1 cellular context compared by ENCODE assay signal in the genomic region with DNA sequence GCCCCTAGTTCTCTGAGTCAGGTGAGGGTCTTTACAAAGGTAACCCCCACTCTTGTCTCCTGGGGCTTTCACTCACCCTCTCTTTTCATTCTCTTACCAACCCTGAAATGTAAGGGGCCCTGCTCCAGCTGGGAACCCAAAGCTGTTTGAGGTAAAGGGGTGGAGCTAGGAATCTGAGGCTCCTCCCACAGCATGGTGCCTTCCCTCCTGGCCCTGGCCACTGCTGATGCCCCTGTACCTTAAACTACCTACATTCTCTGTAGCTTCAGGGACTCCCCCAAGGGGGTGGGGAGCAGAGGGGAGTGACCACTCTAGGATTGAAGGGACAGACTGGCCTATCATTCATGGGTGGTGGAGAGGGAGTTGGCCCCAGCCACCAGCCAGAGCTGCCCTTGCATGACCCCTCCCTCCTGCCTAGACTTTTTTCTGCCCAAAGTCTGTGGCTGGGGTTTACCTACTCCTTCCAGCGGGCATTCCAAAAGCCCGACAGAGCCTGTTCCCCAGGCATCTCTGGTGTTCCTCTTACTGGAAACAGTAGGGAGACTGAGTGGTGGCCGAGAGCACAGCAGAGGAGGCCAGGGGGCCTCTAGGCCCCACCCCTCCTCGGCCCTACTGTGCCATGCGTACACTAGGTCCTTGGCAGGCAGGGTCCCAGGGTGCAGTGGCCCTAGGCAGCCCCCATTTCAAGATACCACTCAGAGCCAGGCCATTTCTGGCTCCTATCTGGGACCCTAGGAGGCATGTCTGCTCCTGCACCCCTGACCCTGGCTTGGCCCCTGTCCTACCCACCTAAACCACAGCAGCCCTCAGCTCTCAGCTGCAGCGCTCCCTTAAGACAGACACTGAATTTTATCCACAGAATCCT.
TF ChIP-seq lines count a peak whose summit lies in the region.

No MANE protein-coding gene starts in this region.

TF ChIP-seq in HCT116, 20 proteins besides CTCF, POLR2A, EP300 and RAD21 (continued from another document):
- no peak for TF ChIP-seq ELF1 (IDR thresholded peaks at IDR 0.05; ENCODE audit: borderline replicate concordance, low read depth)
- TF ChIP-seq, protein P1, sequence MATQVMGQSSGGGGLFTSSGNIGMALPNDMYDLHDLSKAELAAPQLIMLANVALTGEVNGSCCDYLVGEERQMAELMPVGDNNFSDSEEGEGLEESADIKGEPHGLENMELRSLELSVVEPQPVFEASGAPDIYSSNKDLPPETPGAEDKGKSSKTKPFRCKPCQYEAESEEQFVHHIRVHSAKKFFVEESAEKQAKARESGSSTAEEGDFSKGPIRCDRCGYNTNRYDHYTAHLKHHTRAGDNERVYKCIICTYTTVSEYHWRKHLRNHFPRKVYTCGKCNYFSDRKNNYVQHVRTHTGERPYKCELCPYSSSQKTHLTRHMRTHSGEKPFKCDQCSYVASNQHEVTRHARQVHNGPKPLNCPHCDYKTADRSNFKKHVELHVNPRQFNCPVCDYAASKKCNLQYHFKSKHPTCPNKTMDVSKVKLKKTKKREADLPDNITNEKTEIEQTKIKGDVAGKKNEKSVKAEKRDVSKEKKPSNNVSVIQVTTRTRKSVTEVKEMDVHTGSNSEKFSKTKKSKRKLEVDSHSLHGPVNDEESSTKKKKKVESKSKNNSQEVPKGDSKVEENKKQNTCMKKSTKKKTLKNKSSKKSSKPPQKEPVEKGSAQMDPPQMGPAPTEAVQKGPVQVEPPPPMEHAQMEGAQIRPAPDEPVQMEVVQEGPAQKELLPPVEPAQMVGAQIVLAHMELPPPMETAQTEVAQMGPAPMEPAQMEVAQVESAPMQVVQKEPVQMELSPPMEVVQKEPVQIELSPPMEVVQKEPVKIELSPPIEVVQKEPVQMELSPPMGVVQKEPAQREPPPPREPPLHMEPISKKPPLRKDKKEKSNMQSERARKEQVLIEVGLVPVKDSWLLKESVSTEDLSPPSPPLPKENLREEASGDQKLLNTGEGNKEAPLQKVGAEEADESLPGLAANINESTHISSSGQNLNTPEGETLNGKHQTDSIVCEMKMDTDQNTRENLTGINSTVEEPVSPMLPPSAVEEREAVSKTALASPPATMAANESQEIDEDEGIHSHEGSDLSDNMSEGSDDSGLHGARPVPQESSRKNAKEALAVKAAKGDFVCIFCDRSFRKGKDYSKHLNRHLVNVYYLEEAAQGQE (IDR thresholded peaks at IDR 0.05; ENCODE audit: low read depth) = no peak
- TF ChIP-seq POLR2AphosphoS5 (IDR thresholded peaks at IDR 0.05; ENCODE audit: low read depth, low read length) = no peak
- TF ChIP-seq ZFX (IDR thresholded peaks at IDR 0.05) = no peak
- no peak for TF ChIP-seq TCF7L2 (IDR thresholded peaks at IDR 0.05; ENCODE audit: borderline replicate concordance, extremely low read depth, insufficient read depth, insufficient read length)
- TF ChIP-seq EZH2phosphoT487 (IDR thresholded peaks at IDR 0.05; ENCODE audit: borderline replicate concordance) = no peak
- TF ChIP-seq SP1 (IDR thresholded peaks at IDR 0.05; ENCODE audit: low read depth) = no peak
- no peak for TF ChIP-seq ZNF274 (IDR thresholded peaks at IDR 0.05; ENCODE audit: low read depth, low read length)
- TF ChIP-seq JUND (IDR thresholded peaks at IDR 0.05) = no peak
TF ChIP-seq in HCT116: peak in this region for 0.
